ENCODE assay signal across 17 cellular contexts in the genomic region with DNA sequence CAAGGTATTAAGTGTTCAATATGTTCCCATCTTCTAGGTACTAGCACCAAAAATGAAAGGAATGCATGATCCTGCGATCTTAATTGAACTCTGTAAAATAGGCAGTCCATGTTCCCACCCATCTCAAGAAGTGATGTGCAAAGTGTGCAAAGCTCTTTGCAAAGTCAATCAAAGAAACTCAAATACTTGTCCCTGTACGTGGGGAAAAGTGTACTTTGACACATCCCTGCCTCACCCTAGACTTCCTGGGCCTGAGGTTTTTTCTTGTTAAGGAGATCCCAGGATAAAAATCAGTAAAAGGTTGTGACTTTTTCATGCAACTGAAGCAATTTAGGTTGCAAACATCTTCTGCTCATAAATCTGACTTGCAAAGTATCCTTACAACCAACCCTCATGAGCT. TPM values are rescaled to one million over a fixed set of nuclear protein-coding genes. Genes with fewer than 3 reads are reported as not detected.
DNase-seq lines count a peak whose midpoint lies in the region; ATAC-seq and TF ChIP-seq lines count a peak whose summit lies in the region.
"Had no signal": no experiment of that assay in that cellular context is flagged by ENCODE, and none has a peak within 500 bp of the region (broad histone marks: within the 10 kb centered on the region; RNA-seq: fewer than 3 reads in every experiment).

No MANE protein-coding gene starts in this region.

- H3K36me3 ChIP-seq in Karpas-422 (ENCODE audit: insufficient read depth, low read length): peaks cover 41% of the 10 kb centered on the region
- H3K36me3 ChIP-seq in left lung: peaks cover 0 to 17% of the 10 kb centered on the region in 2 donors
- peaks cover 16 to 26% of the 10 kb centered on the region in 2 experiments for H3K36me3 ChIP-seq in SK-N-SH (replicated peaks in 1 of 2; ENCODE audit: control insufficient read depth in 1 of 2, insufficient read depth in 2 of 2, low read length in 1 of 2)

- H3K4me3 Mint-ChIP-seq in activated CD4-positive, alpha-beta T cell treated with anti-CD3 and anti-CD28 coated beads, Interleukin-2, amount 10 ng/mL, durations not matched to agents 7 days and 5 days: no peak overlapping the region
- H3K4me3 Mint-ChIP-seq: activated T-cell treated with anti-CD3 and anti-CD28 coated beads, Interleukin-2, amount 50 U/mL, for 72 hours; CD14-positive monocyte had no signal

- CTCF ChIA-PET in activated CD4-positive, alpha-beta T cell treated with anti-CD3 and anti-CD28 coated beads, Interleukin-2, amount 10 ng/mL, durations not matched to agents 7 days and 5 days (lab: Charles Lee): interaction anchor here (1.2 to 3.5 kb wide), 5 partner anchors 9 to 48 kb away, joined by 3 to 11 read pairs (median 6); no protein-coding TSS in a partner anchor
- CTCF ChIA-PET in SK-N-SH (lab: Yijun Ruan, JAX): interaction anchor here (3.3 kb wide), 1 partner anchor 26 kb away, joined by 21 read pairs; the partner anchor contains the start of gene NFE2L2

- H4K20me1 ChIP-seq in Karpas-422 (ENCODE audit: insufficient read depth, low read depth, low read length) (peaks cover 23% of the 10 kb centered on the region; the same call in 1 of the 2 replicates), SK-N-SH (ENCODE audit: insufficient read depth) (peaks cover 44% of the 10 kb centered on the region)

- no peaks in the 10 kb centered on the region for H3K9me2 ChIP-seq in Karpas-422 (replicated peaks; ENCODE audit: insufficient read depth, low read length)
- no peaks in the 10 kb centered on the region for H3K9me2 ChIP-seq in SK-N-SH

- DNase-seq in activated CD4-positive, alpha-beta T cell treated with anti-CD3 and anti-CD28 coated beads, Interleukin-2, amount 10 ng/mL, durations not matched to agents 7 days and 5 days: no peak
- DNase-seq in activated CD4-positive, alpha-beta T cell treated with anti-CD3 and anti-CD28 coated beads for 4 hours: no peak
- no peak for DNase-seq in Karpas-422
- no peak for DNase-seq in left lung
- DNase-seq in substantia nigra (lab: John Stamatoyannopoulos, UW): no peak
- no peak for DNase-seq in AML-193 (lab: John Stamatoyannopoulos, UW)
- DNase-seq in SHP77 treated with DMSO at 0.1 percent for 48 hours (lab: John Stamatoyannopoulos, UW): no peak
- no peak for DNase-seq in SK-N-SH
- DNase-seq: activated CD4-positive, alpha-beta T cell treated with anti-CD3 and anti-CD28 coated beads, Interleukin-2, amount 50 U/mL, for 4 hours; activated T-cell treated with anti-CD3 and anti-CD28 coated beads, Interleukin-2, amount 50 U/mL, for 72 hours; HCEC 1CT; NCI-H1417 treated with DMSO at 0.1 percent for 48 hours; NCI-H774; pancreas; Peyer's patch; stimulated activated CD4-positive, alpha-beta T cell treated with anti-CD3 and anti-CD28 coated beads, Interleukin-2, amount 100 ng/mL, for 48 hours had no signal

- peak; percentile 8 for ATAC-seq in left lung
- ATAC-seq: activated T-cell treated with anti-CD3 and anti-CD28 coated beads, Interleukin-2, amount 50 U/mL, for 72 hours; pancreas had no signal

- H3K4me1 ChIP-seq in Karpas-422 (ENCODE audit: low read length) (peaks cover 48% of the 10 kb centered on the region), left lung (peaks cover 51 to 80% of the 10 kb centered on the region in 2 donors), SK-N-SH (ENCODE audit: control insufficient read depth in 1 of 2, insufficient read depth in 2 of 2, low read depth in 1 of 2, low read length in 1 of 2) (peaks cover 34 to 36% of the 10 kb centered on the region in 2 experiments)

- peaks cover 94% of the 10 kb centered on the region for H3K79me2 ChIP-seq in Karpas-422 (ENCODE audit: low read length)
- peaks cover 96% of the 10 kb centered on the region for H3K79me2 ChIP-seq in SK-N-SH (ENCODE audit: insufficient read depth)

- H3K4me3 ChIP-seq in Karpas-422 (ENCODE audit: low read length): no peak overlapping the region
- no peak overlapping the region for H3K4me3 ChIP-seq in left lung
- H3K4me3 ChIP-seq in SK-N-SH (ENCODE audit: low read depth in 2 of 2, low read length in 1 of 2): no peak overlapping the region
- H3K4me3 ChIP-seq: pancreas, Peyer's patch had no signal

- TF ChIP-seq RAD21 in SK-N-SH (IDR thresholded peaks at IDR 0.05; ENCODE audit: low read length): no peak

- intact Hi-C loops in left lung (cut with DNase I): no loop called here

- 81% methylated on average over 2 of the region's 2 CpGs for WGBS in SK-N-SH (ENCODE audit: low lambda C conversion rate)

- TF ChIP-seq EP300 in SK-N-SH (IDR thresholded peaks at IDR 0.05; ENCODE audit: borderline replicate concordance in 1 of 2, low read depth in 1 of 2, low read length in 1 of 2): no peak

- TF ChIP-seq CTCF in left lung (IDR thresholded peaks at IDR 0.05): no peak
- TF ChIP-seq CTCF in SK-N-SH (IDR thresholded peaks at IDR 0.05): no peak

- H3K27ac ChIP-seq in Karpas-422 (ENCODE audit: low read length): peak overlapping the region; percentile 95
- H3K27ac ChIP-seq in left lung: peak overlapping the region; percentile 40 to 89
- peak overlapping the region; percentile 19 for H3K27ac ChIP-seq in substantia nigra (ENCODE audit: low read depth, low read length, poor library complexity, severe bottlenecking)
- peak overlapping the region in 1 of 2 experiments; percentile 9; a peak in 2 of 4 replicates for H3K27ac ChIP-seq in SK-N-SH (ENCODE audit: low read depth in 2 of 2, low read length in 1 of 2)
- H3K27ac ChIP-seq: pancreas had no signal

- no peaks in the 10 kb centered on the region for H3K27me3 Mint-ChIP-seq in activated CD4-positive, alpha-beta T cell treated with anti-CD3 and anti-CD28 coated beads, Interleukin-2, amount 10 ng/mL, durations not matched to agents 7 days and 5 days

- H3K36me3 Mint-ChIP-seq in activated CD4-positive, alpha-beta T cell treated with anti-CD3 and anti-CD28 coated beads, Interleukin-2, amount 10 ng/mL, durations not matched to agents 7 days and 5 days (ENCODE audit: low read depth): peaks cover 41% of the 10 kb centered on the region

- H3K27me3 ChIP-seq in Karpas-422 (ENCODE audit: low read length): no peaks in the 10 kb centered on the region
- no peaks in the 10 kb centered on the region for H3K27me3 ChIP-seq in left lung
- H3K27me3 ChIP-seq in SK-N-SH (ENCODE audit: insufficient read depth): no peaks in the 10 kb centered on the region
- H3K27me3 ChIP-seq: pancreas, Peyer's patch had no signal

- H3K27ac Mint-ChIP-seq in activated CD4-positive, alpha-beta T cell treated with anti-CD3 and anti-CD28 coated beads, Interleukin-2, amount 10 ng/mL, durations not matched to agents 7 days and 5 days: peak overlapping the region; percentile 33

- peaks cover 62% of the 10 kb centered on the region for H3K4me1 Mint-ChIP-seq in activated CD4-positive, alpha-beta T cell treated with anti-CD3 and anti-CD28 coated beads, Interleukin-2, amount 10 ng/mL, durations not matched to agents 7 days and 5 days

- H2AFZ ChIP-seq in Karpas-422 (ENCODE audit: low read length) (no peak overlapping the region), SK-N-SH (ENCODE audit: low read depth) (no peak overlapping the region)

- no peaks in the 10 kb centered on the region for H3K9me3 ChIP-seq in Karpas-422 (ENCODE audit: low read length)
- H3K9me3 ChIP-seq in left lung: no peaks in the 10 kb centered on the region
- no peaks in the 10 kb centered on the region for H3K9me3 ChIP-seq in SK-N-SH
- H3K9me3 ChIP-seq: pancreas, Peyer's patch had no signal

- POLR2A ChIA-PET in activated CD4-positive, alpha-beta T cell treated with anti-CD3 and anti-CD28 coated beads, Interleukin-2, amount 10 ng/mL, durations not matched to agents 7 days and 5 days (lab: Charles Lee): no interaction called here
- POLR2A ChIA-PET in SK-N-SH (lab: Yijun Ruan, JAX): no interaction called here

- no peak overlapping the region for H3K4me2 ChIP-seq in Karpas-422 (ENCODE audit: low read depth, low read length, poor library complexity, severe bottlenecking)
- H3K4me2 ChIP-seq in SK-N-SH: no peak overlapping the region

- H3K9me3 Mint-ChIP-seq in activated CD4-positive, alpha-beta T cell treated with anti-CD3 and anti-CD28 coated beads, Interleukin-2, amount 10 ng/mL, durations not matched to agents 7 days and 5 days: no peaks in the 10 kb centered on the region
- H3K9me3 Mint-ChIP-seq: activated T-cell treated with anti-CD3 and anti-CD28 coated beads, Interleukin-2, amount 50 U/mL, for 72 hours; CD14-positive monocyte had no signal

- H3F3A ChIP-seq in SK-N-SH (replicated peaks; ENCODE audit: insufficient read depth): peaks cover 26% of the 10 kb centered on the region

- no peak overlapping the region for H3K9ac ChIP-seq in Karpas-422 (ENCODE audit: low read length)
- H3K9ac ChIP-seq in SK-N-SH: no peak overlapping the region

TF ChIP-seq in SK-N-SH, 30 proteins besides CTCF, POLR2A, EP300 and RAD21 (continues in another document):
- TF ChIP-seq USF1 (IDR thresholded peaks at IDR 0.05; ENCODE audit: borderline replicate concordance, low read depth): no peak
- no peak for TF ChIP-seq POLR2AphosphoS5 (IDR thresholded peaks at IDR 0.05; ENCODE audit: low read depth, low read length)
- no peak for TF ChIP-seq MXI1 (IDR thresholded peaks at IDR 0.05; ENCODE audit: low read depth, low read length)
- TF ChIP-seq TEAD4 (IDR thresholded peaks at IDR 0.05; ENCODE audit: borderline replicate concordance, insufficient read depth): no peak
- TF ChIP-seq JUND (IDR thresholded peaks at IDR 0.05): no peak

RNA-seq across cellular contexts. Expression of gene HNRNPA3, which starts 25.3 kb away (rescaled TPM):
- 100 to 1,000 TPM; 312 to 318 TPM for total RNA-seq in activated CD4-positive, alpha-beta T cell treated with anti-CD3 and anti-CD28 coated beads, Interleukin-2, amount 10 ng/mL, durations not matched to agents 7 days and 5 days
- 51.7 and 62.7 TPM in 2 replicates for total RNA-seq in Karpas-422 (2014; rRNA removed; shearing (Covaris generic); ENCODE audit: low replicate concordance)
- total RNA-seq in left lung: 100 to 1,000 TPM; 151 to 180 TPM
- polyA plus RNA-seq in SK-N-SH (2012; rRNA removed): 86.5 and 102 TPM in 2 replicates
- 125 and 185 TPM in 2 replicates for polyA plus RNA-seq in SK-N-SH (2012; cell fraction: cytosol; rRNA removed)
- 58.1 and 110 TPM in 2 replicates for polyA plus RNA-seq in SK-N-SH (2012; cell fraction: nucleus; rRNA removed)

RNA-seq across cellular contexts. Expression of gene NFE2L2, which starts 26.6 kb away (rescaled TPM):
- total RNA-seq in activated CD4-positive, alpha-beta T cell treated with anti-CD3 and anti-CD28 coated beads, Interleukin-2, amount 10 ng/mL, durations not matched to agents 7 days and 5 days: 10 to 100 TPM; 65.6 to 82.0 TPM
- total RNA-seq in Karpas-422 (2014; rRNA removed; shearing (Covaris generic); ENCODE audit: low replicate concordance): 33.1 and 66.7 TPM in 2 replicates
- total RNA-seq in left lung: 100 to 1,000 TPM in 1 of 2 donors, 10 to 100 TPM in 1; 98.4 to 104 TPM
- polyA plus RNA-seq in SK-N-SH (2012; rRNA removed): 40.9 and 61.9 TPM in 2 replicates
- 57.8 and 59.5 TPM in 2 replicates for polyA plus RNA-seq in SK-N-SH (2012; cell fraction: cytosol; rRNA removed)
- polyA plus RNA-seq in SK-N-SH (2012; cell fraction: nucleus; rRNA removed): 51.9 and 65.3 TPM in 2 replicates
